ENCODE assay signal across 1 cellular context in the genomic region with DNA sequence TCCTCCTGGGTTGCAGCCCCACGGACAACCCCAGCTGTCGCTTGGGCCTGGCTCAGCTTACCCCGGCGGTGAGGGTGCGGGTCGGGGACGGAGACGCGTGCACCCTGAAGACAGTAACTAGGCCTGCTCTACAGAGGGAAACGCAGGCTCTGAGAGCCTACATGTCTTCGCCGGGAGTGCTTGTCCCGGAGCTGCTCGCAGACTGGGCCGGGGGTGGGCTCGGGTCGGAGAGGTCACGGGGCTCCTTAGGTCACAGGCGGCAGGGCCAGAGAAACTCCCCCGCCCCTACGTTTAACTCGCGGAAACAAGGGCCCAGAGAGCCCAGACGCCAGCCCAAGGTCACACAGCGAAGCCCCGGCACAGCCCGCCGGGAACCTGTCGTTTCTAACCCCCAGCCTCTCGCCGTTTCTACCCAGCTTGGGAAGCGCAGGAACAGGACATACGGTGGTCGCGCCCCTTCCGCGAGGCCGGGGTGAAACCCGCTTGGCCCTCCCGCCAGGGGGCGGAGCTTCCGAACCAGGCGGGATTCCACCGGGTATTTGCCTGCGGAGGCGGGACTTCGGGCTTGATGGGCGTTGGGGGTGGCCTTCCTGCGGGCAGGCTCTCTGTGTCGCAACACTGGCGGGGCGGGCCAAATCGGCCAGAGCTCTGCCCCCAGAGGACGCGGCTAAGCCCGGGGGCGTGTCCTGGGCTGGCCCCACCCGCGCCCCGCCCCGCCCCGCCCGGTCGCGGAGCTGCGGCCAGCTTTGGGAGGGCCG.
TF ChIP-seq lines count a peak whose summit lies in the region.

A gene with protein sequence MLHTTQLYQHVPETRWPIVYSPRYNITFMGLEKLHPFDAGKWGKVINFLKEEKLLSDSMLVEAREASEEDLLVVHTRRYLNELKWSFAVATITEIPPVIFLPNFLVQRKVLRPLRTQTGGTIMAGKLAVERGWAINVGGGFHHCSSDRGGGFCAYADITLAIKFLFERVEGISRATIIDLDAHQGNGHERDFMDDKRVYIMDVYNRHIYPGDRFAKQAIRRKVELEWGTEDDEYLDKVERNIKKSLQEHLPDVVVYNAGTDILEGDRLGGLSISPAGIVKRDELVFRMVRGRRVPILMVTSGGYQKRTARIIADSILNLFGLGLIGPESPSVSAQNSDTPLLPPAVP (plus strand): TSS at position 725 of the 758 bp plus-strand sequence. CDS start 42 bp downstream, outside the sequence.

TF ChIP-seq in K562, 482 proteins besides CTCF, POLR2A, EP300 and RAD21 (continued from another document and continues in another):
- TF ChIP-seq, protein P1, sequence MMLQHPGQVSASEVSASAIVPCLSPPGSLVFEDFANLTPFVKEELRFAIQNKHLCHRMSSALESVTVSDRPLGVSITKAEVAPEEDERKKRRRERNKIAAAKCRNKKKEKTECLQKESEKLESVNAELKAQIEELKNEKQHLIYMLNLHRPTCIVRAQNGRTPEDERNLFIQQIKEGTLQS (IDR thresholded peaks at IDR 0.05): peak; percentile 62
- TF ChIP-seq, protein P1 (CRISPR knock-in tag; conservative IDR thresholded peaks at IDR 0.05): peak; percentile 53; the same call in 1 of the 2 replicates
- TF ChIP-seq YBX1 (IDR thresholded peaks at IDR 0.05): no peak
- TF ChIP-seq ZFP30 (CRISPR knock-in tag; IDR thresholded peaks at IDR 0.05; ENCODE audit: borderline replicate concordance): no peak
- TF ChIP-seq KLF16 (IDR thresholded peaks at IDR 0.05): no peak
- TF ChIP-seq HNRNPH1 (optimal IDR thresholded peaks at IDR 0.05; ENCODE audit: low read depth, low read length): no peak
- TF ChIP-seq ZNF583 (CRISPR knock-in tag; IDR thresholded peaks at IDR 0.05): peak; percentile 15; the same call in 1 of the 2 replicates
- TF ChIP-seq, protein P2, sequence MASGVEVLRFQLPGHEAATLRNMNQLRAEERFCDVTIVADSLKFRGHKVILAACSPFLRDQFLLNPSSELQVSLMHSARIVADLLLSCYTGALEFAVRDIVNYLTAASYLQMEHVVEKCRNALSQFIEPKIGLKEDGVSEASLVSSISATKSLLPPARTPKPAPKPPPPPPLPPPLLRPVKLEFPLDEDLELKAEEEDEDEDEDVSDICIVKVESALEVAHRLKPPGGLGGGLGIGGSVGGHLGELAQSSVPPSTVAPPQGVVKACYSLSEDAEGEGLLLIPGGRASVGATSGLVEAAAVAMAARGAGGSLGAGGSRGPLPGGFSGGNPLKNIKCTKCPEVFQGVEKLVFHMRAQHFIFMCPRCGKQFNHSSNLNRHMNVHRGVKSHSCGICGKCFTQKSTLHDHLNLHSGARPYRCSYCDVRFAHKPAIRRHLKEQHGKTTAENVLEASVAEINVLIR (CRISPR knock-in tag; IDR thresholded peaks at IDR 0.05): no peak
- TF ChIP-seq L3MBTL2 (IDR thresholded peaks at IDR 0.05): peak; percentile 61
- no peak for TF ChIP-seq ILK (tag; IDR thresholded peaks at IDR 0.05; ENCODE audit: borderline replicate concordance, low read depth)
- peak; percentile 89; the same call in 1 of the 2 replicates for TF ChIP-seq CBX1 (IDR thresholded peaks at IDR 0.05; ENCODE audit: low read depth)
- no peak for TF ChIP-seq ZNF232 (CRISPR knock-in tag; IDR thresholded peaks at IDR 0.05)
- no peak for TF ChIP-seq GTF2E2 (tag; IDR thresholded peaks at IDR 0.05)
- TF ChIP-seq, protein P3, sequence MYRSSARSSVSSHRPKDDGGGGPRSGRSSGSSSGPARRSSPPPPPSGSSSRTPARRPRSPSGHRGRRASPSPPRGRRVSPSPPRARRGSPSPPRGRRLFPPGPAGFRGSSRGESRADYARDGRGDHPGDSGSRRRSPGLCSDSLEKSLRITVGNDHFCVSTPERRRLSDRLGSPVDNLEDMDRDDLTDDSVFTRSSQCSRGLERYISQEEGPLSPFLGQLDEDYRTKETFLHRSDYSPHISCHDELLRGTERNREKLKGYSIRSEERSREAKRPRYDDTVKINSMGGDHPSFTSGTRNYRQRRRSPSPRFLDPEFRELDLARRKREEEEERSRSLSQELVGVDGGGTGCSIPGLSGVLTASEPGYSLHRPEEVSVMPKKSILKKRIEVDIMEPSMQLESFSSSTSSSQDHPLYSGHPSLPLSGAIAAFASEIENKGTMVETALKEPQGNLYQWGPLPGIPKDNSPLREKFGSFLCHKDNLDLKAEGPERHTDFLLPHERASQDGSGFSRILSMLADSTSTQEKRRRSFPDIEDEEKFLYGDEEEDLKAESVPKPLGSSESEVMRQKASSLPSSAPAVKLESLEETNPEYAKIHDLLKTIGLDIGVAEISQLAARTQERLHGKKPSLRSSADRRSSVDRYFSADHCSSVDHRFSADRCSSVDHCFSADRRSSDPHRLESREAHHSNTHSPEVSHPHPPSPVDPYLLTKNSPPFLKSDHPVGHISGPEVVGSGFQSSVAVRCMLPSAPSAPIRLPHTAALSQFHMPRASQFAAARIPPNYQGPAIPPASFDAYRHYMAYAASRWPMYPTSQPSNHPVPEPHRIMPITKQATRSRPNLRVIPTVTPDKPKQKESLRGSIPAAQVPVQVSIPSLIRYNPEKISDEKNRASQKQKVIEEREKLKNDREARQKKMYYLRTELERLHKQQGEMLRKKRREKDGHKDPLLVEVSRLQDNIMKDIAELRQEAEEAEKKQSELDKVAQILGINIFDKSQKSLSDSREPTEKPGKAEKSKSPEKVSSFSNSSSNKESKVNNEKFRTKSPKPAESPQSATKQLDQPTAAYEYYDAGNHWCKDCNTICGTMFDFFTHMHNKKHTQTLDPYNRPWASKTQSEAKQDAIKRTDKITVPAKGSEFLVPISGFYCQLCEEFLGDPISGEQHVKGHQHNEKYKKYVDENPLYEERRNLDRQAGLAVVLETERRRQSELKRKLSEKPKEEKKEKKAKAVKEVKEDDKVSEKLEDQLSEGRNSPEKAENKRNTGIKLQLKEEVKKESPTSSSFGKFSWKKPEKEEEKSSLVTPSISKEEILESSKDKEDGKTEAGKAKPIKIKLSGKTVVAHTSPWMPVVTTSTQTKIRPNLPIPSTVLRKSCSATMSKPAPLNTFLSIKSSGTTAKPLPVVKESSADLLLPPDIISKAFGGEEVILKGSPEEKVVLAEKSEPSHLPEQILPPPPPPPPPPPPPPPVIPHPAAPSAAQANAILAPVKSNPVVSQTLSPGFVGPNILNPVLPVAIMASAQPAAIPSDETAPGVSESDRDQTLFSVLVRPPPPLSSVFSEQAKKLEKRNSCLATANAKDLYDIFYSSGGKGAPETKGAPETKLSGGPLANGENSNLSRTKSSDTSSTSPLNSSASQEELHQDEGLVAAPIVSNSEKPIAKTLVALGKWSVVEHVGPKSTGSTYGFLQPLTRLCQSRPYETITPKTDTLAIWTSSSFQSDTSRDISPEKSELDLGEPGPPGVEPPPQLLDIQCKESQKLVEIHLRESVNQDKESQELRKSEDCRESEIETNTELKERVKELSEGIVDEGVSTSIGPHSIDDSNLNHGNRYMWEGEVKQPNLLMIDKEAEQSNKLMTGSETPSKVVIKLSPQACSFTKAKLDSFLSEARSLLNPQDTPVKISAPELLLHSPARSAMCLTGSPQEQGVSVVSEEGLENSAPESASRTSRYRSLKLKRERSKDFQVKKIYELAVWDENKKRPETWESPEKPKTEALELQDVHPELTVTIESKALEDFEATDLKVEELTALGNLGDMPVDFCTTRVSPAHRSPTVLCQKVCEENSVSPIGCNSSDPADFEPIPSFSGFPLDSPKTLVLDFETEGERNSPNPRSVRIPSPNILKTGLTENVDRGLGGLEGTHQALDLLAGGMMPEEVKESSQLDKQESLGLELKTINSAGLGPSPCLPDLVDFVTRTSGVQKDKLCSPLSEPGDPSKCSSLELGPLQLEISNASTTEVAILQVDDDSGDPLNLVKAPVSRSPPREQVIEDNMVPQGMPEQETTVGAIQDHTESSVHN (IDR thresholded peaks at IDR 0.05; ENCODE audit: borderline replicate concordance in 1 of 2, low read depth in 1 of 2): no peak
- TF ChIP-seq, protein P4, sequence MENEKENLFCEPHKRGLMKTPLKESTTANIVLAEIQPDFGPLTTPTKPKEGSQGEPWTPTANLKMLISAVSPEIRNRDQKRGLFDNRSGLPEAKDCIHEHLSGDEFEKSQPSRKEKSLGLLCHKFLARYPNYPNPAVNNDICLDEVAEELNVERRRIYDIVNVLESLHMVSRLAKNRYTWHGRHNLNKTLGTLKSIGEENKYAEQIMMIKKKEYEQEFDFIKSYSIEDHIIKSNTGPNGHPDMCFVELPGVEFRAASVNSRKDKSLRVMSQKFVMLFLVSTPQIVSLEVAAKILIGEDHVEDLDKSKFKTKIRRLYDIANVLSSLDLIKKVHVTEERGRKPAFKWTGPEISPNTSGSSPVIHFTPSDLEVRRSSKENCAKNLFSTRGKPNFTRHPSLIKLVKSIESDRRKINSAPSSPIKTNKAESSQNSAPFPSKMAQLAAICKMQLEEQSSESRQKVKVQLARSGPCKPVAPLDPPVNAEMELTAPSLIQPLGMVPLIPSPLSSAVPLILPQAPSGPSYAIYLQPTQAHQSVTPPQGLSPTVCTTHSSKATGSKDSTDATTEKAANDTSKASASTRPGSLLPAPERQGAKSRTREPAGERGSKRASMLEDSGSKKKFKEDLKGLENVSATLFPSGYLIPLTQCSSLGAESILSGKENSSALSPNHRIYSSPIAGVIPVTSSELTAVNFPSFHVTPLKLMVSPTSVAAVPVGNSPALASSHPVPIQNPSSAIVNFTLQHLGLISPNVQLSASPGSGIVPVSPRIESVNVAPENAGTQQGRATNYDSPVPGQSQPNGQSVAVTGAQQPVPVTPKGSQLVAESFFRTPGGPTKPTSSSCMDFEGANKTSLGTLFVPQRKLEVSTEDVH (IDR thresholded peaks at IDR 0.05; ENCODE audit: low read depth, partially characterized antibody): no peak
- no peak for TF ChIP-seq ZNF436 (CRISPR knock-in tag; IDR thresholded peaks at IDR 0.05)
- peak; percentile 19 for TF ChIP-seq MEIS2 (IDR thresholded peaks at IDR 0.05; ENCODE audit: partially characterized antibody)
- TF ChIP-seq CBX3 (IDR thresholded peaks at IDR 0.05; ENCODE audit: borderline replicate concordance in 1 of 2, low read length in 2 of 2): peak in 1 of 2 experiments; percentile 12; a peak in 1 of 3 replicates
- TF ChIP-seq MYBL2 (IDR thresholded peaks at IDR 0.05; ENCODE audit: low read depth): no peak
- no peak for TF ChIP-seq MYBL2 (CRISPR knock-in tag; IDR thresholded peaks at IDR 0.05; ENCODE audit: borderline replicate concordance)
- TF ChIP-seq, protein P5, sequence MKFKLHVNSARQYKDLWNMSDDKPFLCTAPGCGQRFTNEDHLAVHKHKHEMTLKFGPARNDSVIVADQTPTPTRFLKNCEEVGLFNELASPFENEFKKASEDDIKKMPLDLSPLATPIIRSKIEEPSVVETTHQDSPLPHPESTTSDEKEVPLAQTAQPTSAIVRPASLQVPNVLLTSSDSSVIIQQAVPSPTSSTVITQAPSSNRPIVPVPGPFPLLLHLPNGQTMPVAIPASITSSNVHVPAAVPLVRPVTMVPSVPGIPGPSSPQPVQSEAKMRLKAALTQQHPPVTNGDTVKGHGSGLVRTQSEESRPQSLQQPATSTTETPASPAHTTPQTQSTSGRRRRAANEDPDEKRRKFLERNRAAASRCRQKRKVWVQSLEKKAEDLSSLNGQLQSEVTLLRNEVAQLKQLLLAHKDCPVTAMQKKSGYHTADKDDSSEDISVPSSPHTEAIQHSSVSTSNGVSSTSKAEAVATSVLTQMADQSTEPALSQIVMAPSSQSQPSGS (CRISPR knock-in tag; IDR thresholded peaks at IDR 0.05): no peak
- no peak for TF ChIP-seq ZNF143 (CRISPR knock-in tag; IDR thresholded peaks at IDR 0.05)
- peak; percentile 42 for TF ChIP-seq CCNT2 (IDR thresholded peaks at IDR 0.05; ENCODE audit: borderline replicate concordance, extremely low read depth, insufficient read length, low read depth, low read length)
- TF ChIP-seq, protein P6, sequence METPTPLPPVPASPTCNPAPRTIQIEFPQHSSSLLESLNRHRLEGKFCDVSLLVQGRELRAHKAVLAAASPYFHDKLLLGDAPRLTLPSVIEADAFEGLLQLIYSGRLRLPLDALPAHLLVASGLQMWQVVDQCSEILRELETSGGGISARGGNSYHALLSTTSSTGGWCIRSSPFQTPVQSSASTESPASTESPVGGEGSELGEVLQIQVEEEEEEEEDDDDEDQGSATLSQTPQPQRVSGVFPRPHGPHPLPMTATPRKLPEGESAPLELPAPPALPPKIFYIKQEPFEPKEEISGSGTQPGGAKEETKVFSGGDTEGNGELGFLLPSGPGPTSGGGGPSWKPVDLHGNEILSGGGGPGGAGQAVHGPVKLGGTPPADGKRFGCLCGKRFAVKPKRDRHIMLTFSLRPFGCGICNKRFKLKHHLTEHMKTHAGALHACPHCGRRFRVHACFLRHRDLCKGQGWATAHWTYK (CRISPR knock-in tag; IDR thresholded peaks at IDR 0.05): 0 out of 2 replicates have a peak, but pooled peaks have one; percentile 69
- TF ChIP-seq RB1 (IDR thresholded peaks at IDR 0.05; ENCODE audit: low read depth): peak; percentile 67; the same call in 1 of the 2 replicates
- no peak for TF ChIP-seq ZNF644 (tag; IDR thresholded peaks at IDR 0.05; ENCODE audit: low read depth)
- TF ChIP-seq, protein P7, sequence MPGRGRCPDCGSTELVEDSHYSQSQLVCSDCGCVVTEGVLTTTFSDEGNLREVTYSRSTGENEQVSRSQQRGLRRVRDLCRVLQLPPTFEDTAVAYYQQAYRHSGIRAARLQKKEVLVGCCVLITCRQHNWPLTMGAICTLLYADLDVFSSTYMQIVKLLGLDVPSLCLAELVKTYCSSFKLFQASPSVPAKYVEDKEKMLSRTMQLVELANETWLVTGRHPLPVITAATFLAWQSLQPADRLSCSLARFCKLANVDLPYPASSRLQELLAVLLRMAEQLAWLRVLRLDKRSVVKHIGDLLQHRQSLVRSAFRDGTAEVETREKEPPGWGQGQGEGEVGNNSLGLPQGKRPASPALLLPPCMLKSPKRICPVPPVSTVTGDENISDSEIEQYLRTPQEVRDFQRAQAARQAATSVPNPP (IDR thresholded peaks at IDR 0.05; ENCODE audit: borderline replicate concordance, insufficient read depth, insufficient read length): no peak
- 0 out of 2 replicates have a peak, but pooled peaks have one; percentile 50 for TF ChIP-seq ZNF830 (CRISPR knock-in tag; IDR thresholded peaks at IDR 0.05)
- TF ChIP-seq NR2F6 (CRISPR knock-in tag; IDR thresholded peaks at IDR 0.05): 0 out of 2 replicates have a peak, but pooled peaks have one; percentile 60
- no peak for TF ChIP-seq SMAD3 (CRISPR knock-in tag; conservative IDR thresholded peaks at IDR 0.05)
